ENCODE assay signal across 28 cellular contexts in the genomic region with DNA sequence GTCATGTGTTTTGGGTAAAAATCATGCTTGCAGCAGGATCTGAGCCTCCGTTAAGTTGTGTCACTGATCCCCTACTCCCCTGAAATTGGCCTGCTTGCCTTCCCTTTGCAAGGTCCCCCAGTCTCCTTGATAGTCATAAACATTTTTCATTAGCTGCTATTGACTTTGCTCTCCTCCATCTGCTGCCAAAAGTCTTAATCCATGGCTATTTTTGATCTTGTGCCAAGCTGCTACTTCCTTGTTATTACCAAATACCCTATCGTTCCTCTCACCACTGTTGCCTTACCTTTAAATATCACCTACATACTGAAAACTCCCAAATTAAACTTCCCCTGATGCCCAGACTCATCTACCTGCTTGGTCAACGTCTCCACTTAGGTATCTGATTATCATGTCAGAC.
A peak's percentile ranks its signal among the peaks of the same experiment; 100 is the strongest.
DNase-seq lines count a peak whose midpoint lies in the region; ATAC-seq and TF ChIP-seq lines count a peak whose summit lies in the region.
"Had no signal": no experiment of that assay in that cellular context is flagged by ENCODE, and none has a peak within 500 bp of the region (broad histone marks: within the 10 kb centered on the region; RNA-seq: fewer than 3 reads in every experiment).

No MANE protein-coding gene starts in this region.

- TF ChIP-seq CTCF in VCaP (conservative IDR thresholded peaks at IDR 0.05) (no peak), osteocyte (IDR thresholded peaks at IDR 0.05) (no peak)

- 0 out of 2 replicates have a peak overlapping the region, but pooled peaks have one; percentile 7 for H3K27ac ChIP-seq in VCaP
- H3K27ac ChIP-seq: gastroesophageal sphincter, skin epidermis, upper lobe of left lung had no signal

- no peaks in the 10 kb centered on the region for H3K36me3 Mint-ChIP-seq in osteocyte (ENCODE audit: unreplicated experiment)
- H3K36me3 Mint-ChIP-seq: activated naive CD8-positive, alpha-beta T cell; IgD-negative memory B cell; T-cell had no signal

- H3K9me3 Mint-ChIP-seq in osteocyte (ENCODE audit: unreplicated experiment), result no peaks in the 10 kb centered on the region
- H3K9me3 Mint-ChIP-seq: activated T-cell treated with anti-CD3 and anti-CD28 coated beads, Interleukin-2, amount 50 U/mL, for 24 hours; IgD-negative memory B cell; neural crest cell; T-cell had no signal

- peak overlapping the region; percentile 13 for H3K27ac Mint-ChIP-seq in osteocyte (ENCODE audit: unreplicated experiment)
- H3K27ac Mint-ChIP-seq: activated naive CD8-positive, alpha-beta T cell; activated T-cell treated with anti-CD3 and anti-CD28 coated beads, Interleukin-2, amount 50 U/mL, for 24 hours; T-cell had no signal

- H3K4me3 Mint-ChIP-seq in osteocyte (ENCODE audit: unreplicated experiment), result no peak overlapping the region
- H3K4me3 Mint-ChIP-seq: activated naive CD8-positive, alpha-beta T cell; activated T-cell treated with anti-CD3 and anti-CD28 coated beads, Interleukin-2, amount 50 U/mL, for 24 hours; IgD-negative memory B cell; neural crest cell; T-cell had no signal

- H3K27me3 Mint-ChIP-seq in osteocyte (ENCODE audit: unreplicated experiment), result peaks cover 16% of the 10 kb centered on the region

- DNase-seq in DMS79 treated with DMSO at 0.1 percent for 48 hours (lab: John Stamatoyannopoulos, UW), result peak; percentile 20
- DNase-seq in DMS79 (lab: John Stamatoyannopoulos, UW), result no peak
- peak; percentile 7 for DNase-seq in NCI-H2029 treated with DMSO at 0.1 percent for 48 hours (lab: John Stamatoyannopoulos, UW)
- DNase-seq in osteocyte (ENCODE audit: extremely low spot score, unreplicated experiment), result no peak
- no peak for DNase-seq in NCI-H226
- DNase-seq: 8988T; activated CD4-positive, CD25-positive, alpha-beta regulatory T cell; activated effector memory CD4-positive, alpha-beta T cell treated with anti-CD3 and anti-CD28 coated beads, Interleukin-2, amount 50 U/mL, for 16 hours; activated T-cell treated with anti-CD3 and anti-CD28 coated beads, Interleukin-2, amount 50 U/mL, for 24 hours; C1 segment of cervical spinal cord; COR-L47; H7; hippocampal formation; left cardiac atrium; NCI-H1092; NCI-H1694; NCI-H748 treated with DMSO at 0.1 percent for 48 hours; stimulated activated naive CD4-positive, alpha-beta T cell; T-cell; upper lobe of left lung had no signal

- peaks cover 29% of the 10 kb centered on the region for H3K4me1 Mint-ChIP-seq in osteocyte (ENCODE audit: unreplicated experiment)
- H3K4me1 Mint-ChIP-seq: T-cell had no signal

- ATAC-seq in HG03135 (IDR thresholded peaks at IDR 0.05; ENCODE audit: unreplicated experiment) (no peak), HG03039 (IDR thresholded peaks at IDR 0.05; ENCODE audit: unreplicated experiment) (no peak)
- ATAC-seq: gastroesophageal sphincter, left cardiac atrium, T-cell had no signal

Comparison
In these comparisons a context has a peak if more than half of its experiments do, and no peak if none do; other contexts are left out.
1. DNase-seq: peak in DMS79 treated with DMSO at 0.1 percent for 48 hours (single experiment) and NCI-H2029 treated with DMSO at 0.1 percent for 48 hours (single experiment); none in DMS79 (single experiment), osteocyte (single experiment) and NCI-H226 (single experiment).